1 cellular context compared by ENCODE assay signal in genomic region chr4:138910914-138911336, GRCh38.
TF ChIP-seq lines count a peak whose summit lies in the region.

No MANE protein-coding gene starts in this region.

TF ChIP-seq in HepG2, 621 proteins besides CTCF, POLR2A, EP300 and RAD21 (continued from another document):
- peak; percentile 43 for TF ChIP-seq FOXP4 (CRISPR knock-in tag; IDR thresholded peaks at IDR 0.05)
- no peak for TF ChIP-seq ZNF629 (CRISPR knock-in tag; conservative IDR thresholded peaks at IDR 0.05)
- peak; percentile 30; the same call in 1 of the 2 replicates for TF ChIP-seq TFAP4 (IDR thresholded peaks at IDR 0.05; ENCODE audit: borderline replicate concordance, low read depth)
- peak; percentile 88 for TF ChIP-seq ZKSCAN5 (CRISPR knock-in tag; IDR thresholded peaks at IDR 0.05)
- TF ChIP-seq ZFP90 (CRISPR knock-in tag; IDR thresholded peaks at IDR 0.05; ENCODE audit: borderline replicate concordance) = no peak
- TF ChIP-seq SOX6 (IDR thresholded peaks at IDR 0.05) = no peak
- peak; percentile 64 for TF ChIP-seq SOX6 (CRISPR knock-in tag; IDR thresholded peaks at IDR 0.05)
- TF ChIP-seq, protein P1, sequence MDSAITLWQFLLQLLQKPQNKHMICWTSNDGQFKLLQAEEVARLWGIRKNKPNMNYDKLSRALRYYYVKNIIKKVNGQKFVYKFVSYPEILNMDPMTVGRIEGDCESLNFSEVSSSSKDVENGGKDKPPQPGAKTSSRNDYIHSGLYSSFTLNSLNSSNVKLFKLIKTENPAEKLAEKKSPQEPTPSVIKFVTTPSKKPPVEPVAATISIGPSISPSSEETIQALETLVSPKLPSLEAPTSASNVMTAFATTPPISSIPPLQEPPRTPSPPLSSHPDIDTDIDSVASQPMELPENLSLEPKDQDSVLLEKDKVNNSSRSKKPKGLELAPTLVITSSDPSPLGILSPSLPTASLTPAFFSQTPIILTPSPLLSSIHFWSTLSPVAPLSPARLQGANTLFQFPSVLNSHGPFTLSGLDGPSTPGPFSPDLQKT (CRISPR knock-in tag; IDR thresholded peaks at IDR 0.05; ENCODE audit: borderline replicate concordance) = no peak
- no peak for TF ChIP-seq ZIK1 (CRISPR knock-in tag; IDR thresholded peaks at IDR 0.05; ENCODE audit: borderline replicate concordance, low read depth)
- TF ChIP-seq, protein P2, sequence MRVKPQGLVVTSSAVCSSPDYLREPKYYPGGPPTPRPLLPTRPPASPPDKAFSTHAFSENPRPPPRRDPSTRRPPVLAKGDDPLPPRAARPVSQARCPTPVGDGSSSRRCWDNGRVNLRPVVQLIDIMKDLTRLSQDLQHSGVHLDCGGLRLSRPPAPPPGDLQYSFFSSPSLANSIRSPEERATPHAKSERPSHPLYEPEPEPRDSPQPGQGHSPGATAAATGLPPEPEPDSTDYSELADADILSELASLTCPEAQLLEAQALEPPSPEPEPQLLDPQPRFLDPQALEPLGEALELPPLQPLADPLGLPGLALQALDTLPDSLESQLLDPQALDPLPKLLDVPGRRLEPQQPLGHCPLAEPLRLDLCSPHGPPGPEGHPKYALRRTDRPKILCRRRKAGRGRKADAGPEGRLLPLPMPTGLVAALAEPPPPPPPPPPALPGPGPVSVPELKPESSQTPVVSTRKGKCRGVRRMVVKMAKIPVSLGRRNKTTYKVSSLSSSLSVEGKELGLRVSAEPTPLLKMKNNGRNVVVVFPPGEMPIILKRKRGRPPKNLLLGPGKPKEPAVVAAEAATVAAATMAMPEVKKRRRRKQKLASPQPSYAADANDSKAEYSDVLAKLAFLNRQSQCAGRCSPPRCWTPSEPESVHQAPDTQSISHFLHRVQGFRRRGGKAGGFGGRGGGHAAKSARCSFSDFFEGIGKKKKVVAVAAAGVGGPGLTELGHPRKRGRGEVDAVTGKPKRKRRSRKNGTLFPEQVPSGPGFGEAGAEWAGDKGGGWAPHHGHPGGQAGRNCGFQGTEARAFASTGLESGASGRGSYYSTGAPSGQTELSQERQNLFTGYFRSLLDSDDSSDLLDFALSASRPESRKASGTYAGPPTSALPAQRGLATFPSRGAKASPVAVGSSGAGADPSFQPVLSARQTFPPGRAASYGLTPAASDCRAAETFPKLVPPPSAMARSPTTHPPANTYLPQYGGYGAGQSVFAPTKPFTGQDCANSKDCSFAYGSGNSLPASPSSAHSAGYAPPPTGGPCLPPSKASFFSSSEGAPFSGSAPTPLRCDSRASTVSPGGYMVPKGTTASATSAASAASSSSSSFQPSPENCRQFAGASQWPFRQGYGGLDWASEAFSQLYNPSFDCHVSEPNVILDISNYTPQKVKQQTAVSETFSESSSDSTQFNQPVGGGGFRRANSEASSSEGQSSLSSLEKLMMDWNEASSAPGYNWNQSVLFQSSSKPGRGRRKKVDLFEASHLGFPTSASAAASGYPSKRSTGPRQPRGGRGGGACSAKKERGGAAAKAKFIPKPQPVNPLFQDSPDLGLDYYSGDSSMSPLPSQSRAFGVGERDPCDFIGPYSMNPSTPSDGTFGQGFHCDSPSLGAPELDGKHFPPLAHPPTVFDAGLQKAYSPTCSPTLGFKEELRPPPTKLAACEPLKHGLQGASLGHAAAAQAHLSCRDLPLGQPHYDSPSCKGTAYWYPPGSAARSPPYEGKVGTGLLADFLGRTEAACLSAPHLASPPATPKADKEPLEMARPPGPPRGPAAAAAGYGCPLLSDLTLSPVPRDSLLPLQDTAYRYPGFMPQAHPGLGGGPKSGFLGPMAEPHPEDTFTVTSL (CRISPR knock-in tag; IDR thresholded peaks at IDR 0.05; ENCODE audit: borderline replicate concordance) = 0 out of 2 replicates have a peak, but pooled peaks have one; percentile 36
- no peak for TF ChIP-seq NFE2L2 (IDR thresholded peaks at IDR 0.05; ENCODE audit: low read length)
- peak; percentile 20; the same call in 1 of the 3 replicates for TF ChIP-seq MXI1 (IDR thresholded peaks at IDR 0.05; ENCODE audit: borderline replicate concordance, low read depth, low read length)
- peak; percentile 72; the same call in 1 of the 2 replicates for TF ChIP-seq SOX5 (CRISPR knock-in tag; IDR thresholded peaks at IDR 0.05; ENCODE audit: borderline replicate concordance)
- TF ChIP-seq PLRG1 (conservative IDR thresholded peaks at IDR 0.05) = no peak
- TF ChIP-seq ZNF615 (CRISPR knock-in tag; IDR thresholded peaks at IDR 0.05; ENCODE audit: borderline replicate concordance) = no peak
- TF ChIP-seq, protein P3, sequence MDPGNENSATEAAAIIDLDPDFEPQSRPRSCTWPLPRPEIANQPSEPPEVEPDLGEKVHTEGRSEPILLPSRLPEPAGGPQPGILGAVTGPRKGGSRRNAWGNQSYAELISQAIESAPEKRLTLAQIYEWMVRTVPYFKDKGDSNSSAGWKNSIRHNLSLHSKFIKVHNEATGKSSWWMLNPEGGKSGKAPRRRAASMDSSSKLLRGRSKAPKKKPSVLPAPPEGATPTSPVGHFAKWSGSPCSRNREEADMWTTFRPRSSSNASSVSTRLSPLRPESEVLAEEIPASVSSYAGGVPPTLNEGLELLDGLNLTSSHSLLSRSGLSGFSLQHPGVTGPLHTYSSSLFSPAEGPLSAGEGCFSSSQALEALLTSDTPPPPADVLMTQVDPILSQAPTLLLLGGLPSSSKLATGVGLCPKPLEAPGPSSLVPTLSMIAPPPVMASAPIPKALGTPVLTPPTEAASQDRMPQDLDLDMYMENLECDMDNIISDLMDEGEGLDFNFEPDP (CRISPR knock-in tag; conservative IDR thresholded peaks at IDR 0.05) = no peak
- peak; percentile 59; the same call in 1 of the 2 replicates for TF ChIP-seq RFX3 (CRISPR knock-in tag; IDR thresholded peaks at IDR 0.05)
- TF ChIP-seq SP140L (CRISPR knock-in tag; IDR thresholded peaks at IDR 0.05; ENCODE audit: borderline replicate concordance) = no peak
- no peak for TF ChIP-seq ZNF232 (CRISPR knock-in tag; IDR thresholded peaks at IDR 0.05; ENCODE audit: borderline replicate concordance)
- TF ChIP-seq FOXP1 (IDR thresholded peaks at IDR 0.05) = no peak
- peak; percentile 34; the same call in 1 of the 2 replicates for TF ChIP-seq FOXP1 (CRISPR knock-in tag; IDR thresholded peaks at IDR 0.05)
- TF ChIP-seq BORCS8-MEF2B (CRISPR knock-in tag; IDR thresholded peaks at IDR 0.05) = no peak
- TF ChIP-seq SOX13 (IDR thresholded peaks at IDR 0.05) = no peak
- TF ChIP-seq SOX13 (CRISPR knock-in tag; conservative IDR thresholded peaks at IDR 0.05 in 1 of 2, IDR thresholded peaks at IDR 0.05 in 1 of 2) = peak in 1 of 2 experiments; percentile 68; a peak in 2 of 4 replicates
- TF ChIP-seq, protein P4, sequence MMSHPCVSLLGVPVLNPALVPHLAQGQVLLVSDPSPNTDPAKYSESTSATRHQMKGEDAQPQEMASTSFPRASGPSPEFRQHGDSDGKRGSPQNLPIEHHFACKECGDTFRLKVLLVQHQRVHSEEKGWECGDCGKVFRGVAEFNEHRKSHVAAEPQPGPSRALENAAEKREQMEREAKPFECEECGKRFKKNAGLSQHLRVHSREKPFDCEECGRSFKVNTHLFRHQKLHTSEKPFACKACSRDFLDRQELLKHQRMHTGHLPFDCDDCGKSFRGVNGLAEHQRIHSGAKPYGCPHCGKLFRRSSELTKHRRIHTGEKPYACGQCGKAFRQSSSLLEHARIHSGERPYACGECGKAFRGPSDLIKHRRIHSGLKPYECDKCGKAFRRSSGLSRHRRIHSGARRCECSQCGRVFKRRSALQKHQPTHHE (CRISPR knock-in tag; IDR thresholded peaks at IDR 0.05; ENCODE audit: borderline replicate concordance) = no peak
- TF ChIP-seq ZNF335 (CRISPR knock-in tag; IDR thresholded peaks at IDR 0.05) = no peak
- no peak for TF ChIP-seq GFI1 (CRISPR knock-in tag; IDR thresholded peaks at IDR 0.05; ENCODE audit: borderline replicate concordance)
- no peak for TF ChIP-seq ZNF329 (CRISPR knock-in tag; IDR thresholded peaks at IDR 0.05; ENCODE audit: low read depth)
- TF ChIP-seq FOSL2 (CRISPR knock-in tag; IDR thresholded peaks at IDR 0.05) = peak; percentile 50
- no peak for TF ChIP-seq ZNF235 (CRISPR knock-in tag; IDR thresholded peaks at IDR 0.05; ENCODE audit: borderline replicate concordance)
- TF ChIP-seq, protein P5, sequence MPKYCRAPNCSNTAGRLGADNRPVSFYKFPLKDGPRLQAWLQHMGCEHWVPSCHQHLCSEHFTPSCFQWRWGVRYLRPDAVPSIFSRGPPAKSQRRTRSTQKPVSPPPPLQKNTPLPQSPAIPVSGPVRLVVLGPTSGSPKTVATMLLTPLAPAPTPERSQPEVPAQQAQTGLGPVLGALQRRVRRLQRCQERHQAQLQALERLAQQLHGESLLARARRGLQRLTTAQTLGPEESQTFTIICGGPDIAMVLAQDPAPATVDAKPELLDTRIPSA (CRISPR knock-in tag; IDR thresholded peaks at IDR 0.05; ENCODE audit: borderline replicate concordance) = no peak
